Comparison of ENCODE assay signal across 14 cellular contexts in the genomic region with DNA sequence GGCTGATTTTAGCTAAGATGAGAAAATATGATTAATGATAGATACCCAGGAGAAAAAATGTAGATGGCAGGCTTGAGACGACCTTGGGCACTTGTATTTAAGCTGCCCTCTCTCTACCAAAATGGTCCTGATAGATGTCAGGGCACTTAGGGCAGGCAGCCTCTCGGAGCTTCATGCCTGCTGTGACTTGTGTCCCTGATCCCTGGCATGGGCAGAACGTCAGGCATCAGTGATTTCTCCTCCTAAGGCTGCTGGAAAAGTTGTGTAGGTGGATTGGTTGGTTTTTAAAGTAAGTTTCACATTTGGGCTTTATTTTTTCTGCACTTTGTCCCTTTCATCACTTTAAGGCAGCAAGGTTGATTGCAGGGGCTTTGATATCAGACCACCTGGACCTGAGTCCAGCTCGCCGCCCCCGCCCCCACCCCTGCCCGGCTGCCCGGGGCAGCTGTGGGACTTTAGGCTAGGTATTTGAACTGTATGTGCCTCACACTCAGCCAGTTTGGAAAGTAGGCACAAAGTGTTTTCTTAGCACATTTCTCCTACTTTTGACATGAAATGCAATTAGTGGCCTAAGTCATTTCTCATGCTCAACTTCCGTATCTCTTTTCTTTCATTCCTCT.
"Had no signal": no experiment of that assay in that cellular context is flagged by ENCODE, and none has a peak within 500 bp of the region (broad histone marks: within the 10 kb centered on the region; RNA-seq: fewer than 3 reads in every experiment).

No MANE protein-coding gene starts in this region.

- DNase-seq: activated CD4-positive, alpha-beta T cell treated with anti-CD3 and anti-CD28 coated beads, Interleukin-2, amount 50 U/mL, for 4 hours; activated CD4-positive, CD25-positive, alpha-beta regulatory T cell; activated naive CD4-positive, alpha-beta T cell; erythroblast; heart left ventricle; left ventricle myocardium superior; ovary; right lobe of liver; SHP77 treated with DMSO at 0.1 percent for 48 hours; SK-N-SH; small intestine; T-helper 9 cell had no signal

- H3K4me3 Mint-ChIP-seq: memory B cell had no signal

- H3K4me1 Mint-ChIP-seq: memory B cell had no signal

- H3K9me3 Mint-ChIP-seq: memory B cell had no signal

- H3K27me3 Mint-ChIP-seq: memory B cell had no signal

- H3K27ac Mint-ChIP-seq: memory B cell had no signal

- ATAC-seq: gastroesophageal sphincter, heart left ventricle, left ventricle myocardium superior, right lobe of liver had no signal
